Comparison of ENCODE assay signal across 8 cellular contexts in the genomic region with DNA sequence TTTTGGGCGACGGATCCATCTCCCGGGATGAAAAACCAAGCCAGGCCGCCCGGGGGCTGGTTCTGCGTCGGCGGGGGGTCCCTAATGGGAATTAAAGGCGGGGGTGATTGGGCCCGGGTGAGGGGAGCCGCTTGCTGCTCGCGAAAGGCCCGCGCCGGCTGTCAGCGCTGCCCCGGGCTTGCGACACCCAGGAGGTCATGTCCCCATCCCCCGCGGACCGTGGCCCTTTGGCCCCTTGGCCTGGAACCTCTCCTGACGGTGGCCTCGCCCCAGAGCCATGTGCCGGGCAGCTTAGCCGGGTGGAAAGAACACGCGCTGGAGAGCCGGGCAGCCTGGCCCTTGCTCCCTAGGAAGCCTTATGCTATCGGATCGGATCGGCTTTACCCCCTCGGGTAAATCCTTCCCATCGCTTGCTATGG. TPM values are rescaled to one million over a fixed set of nuclear protein-coding genes. Genes with fewer than 3 reads are reported as not detected.
DNase-seq lines count a peak whose midpoint lies in the region; ATAC-seq, FAIRE-seq and TF ChIP-seq lines count a peak whose summit lies in the region.
"Not testable (repeated sequence)": the region's sequence is repeated elsewhere in the genome, so short reads cannot be mapped to it uniquely, and the experiment has no call there.

No MANE protein-coding gene starts in this region.

- H3K36me3 ChIP-seq in PC-9 (ENCODE audit: low read depth); effector memory CD4-positive, alpha-beta T cell (ENCODE audit: control insufficient read depth, insufficient read depth, low read length); keratinocyte (ENCODE audit: control insufficient read depth in 2 of 2, extremely low read depth in 1 of 2, insufficient read depth in 2 of 2, low read length in 2 of 2); pancreas: not testable (repeated sequence)

- H3K27ac ChIP-seq in PC-9 (peak overlapping the region; percentile 80), keratinocyte (ENCODE audit: control insufficient read depth, insufficient read depth, low read length) (peak overlapping the region; percentile 81), pancreas (peak overlapping the region; percentile 88 to 96 (median 92)), temporal lobe (ENCODE audit: low read depth, low read length) (peak overlapping the region; percentile 78)
- H3K27ac ChIP-seq in effector memory CD4-positive, alpha-beta T cell (ENCODE audit: insufficient read depth, low read length, poor library complexity, severe bottlenecking): peak overlapping the region; percentile 69

- 0 to 1% methylated on average over 9 of the region's 34 CpGs for WGBS in pancreas, 2 donors

- H3K4me1 Mint-ChIP-seq in Calu3 (ENCODE audit: low read depth, unreplicated experiment); activated T-helper 1 cell treated with anti-CD3 and anti-CD28 coated beads, Interleukin-12 subunit alpha, Interleukin-12 subunit beta, Interleukin-2, Interleukin-4 antibody, amounts not matched to agents 30 ng/mL and 10 ng/mL and 1 ng/mL, durations not matched to agents 14 hours and 24 hours and 36 hours (ENCODE audit: low read depth): not testable (repeated sequence)

- not testable (repeated sequence) for H3K27me3 ChIP-seq in PC-9 (ENCODE audit: insufficient read depth, low read depth); effector memory CD4-positive, alpha-beta T cell (replicated peaks; ENCODE audit: control insufficient read depth, insufficient read depth, low read length, poor library complexity, severe bottlenecking); keratinocyte (ENCODE audit: control insufficient read depth, extremely low read depth, insufficient read depth, low read length); pancreas

- H3K4me2 ChIP-seq in PC-9 (peak overlapping the region; percentile 70), keratinocyte (ENCODE audit: control insufficient read depth, extremely low read depth, insufficient read depth, low read depth, low read length) (peak overlapping the region; percentile 49)

- H3K9ac ChIP-seq in keratinocyte (ENCODE audit: control insufficient read depth, extremely low read depth, insufficient read depth, low read length): peak overlapping the region; percentile 72

- peak overlapping the region; percentile 77 for H3K27ac Mint-ChIP-seq in Calu3 (ENCODE audit: unreplicated experiment)
- peak overlapping the region; percentile 97 for H3K27ac Mint-ChIP-seq in activated T-helper 1 cell treated with anti-CD3 and anti-CD28 coated beads, Interleukin-12 subunit alpha, Interleukin-12 subunit beta, Interleukin-2, Interleukin-4 antibody, amounts not matched to agents 30 ng/mL and 10 ng/mL and 1 ng/mL, durations not matched to agents 14 hours and 24 hours and 36 hours

- peaks cover 22% of the 10 kb centered on the region for H3K36me3 Mint-ChIP-seq in Calu3 (ENCODE audit: insufficient read depth, unreplicated experiment)
- H3K36me3 Mint-ChIP-seq in activated T-helper 1 cell treated with anti-CD3 and anti-CD28 coated beads, Interleukin-12 subunit alpha, Interleukin-12 subunit beta, Interleukin-2, Interleukin-4 antibody, amounts not matched to agents 30 ng/mL and 10 ng/mL and 1 ng/mL, durations not matched to agents 14 hours and 24 hours and 36 hours (ENCODE audit: low read depth): not testable (repeated sequence)

- peak overlapping the region; percentile 67 for H3K4me3 ChIP-seq in PC-9
- peak overlapping the region; percentile 52 for H3K4me3 ChIP-seq in effector memory CD4-positive, alpha-beta T cell (ENCODE audit: insufficient read depth, low read depth, low read length, poor library complexity, severe bottlenecking)
- H3K4me3 ChIP-seq in keratinocyte (ENCODE audit: control insufficient read depth in 2 of 3, extremely low read depth in 1 of 3, insufficient read depth in 2 of 3, low read depth in 1 of 3, low read length in 3 of 3): peak overlapping the region; percentile 37 to 64 (median 55)
- H3K4me3 ChIP-seq in pancreas: peak overlapping the region; percentile 28 to 66 (median 48)

- not testable (repeated sequence) for H3K4me1 ChIP-seq in PC-9 (replicated peaks; ENCODE audit: insufficient read depth); effector memory CD4-positive, alpha-beta T cell (ENCODE audit: control insufficient read depth, insufficient read depth, low read length, poor library complexity, severe bottlenecking); keratinocyte (ENCODE audit: control insufficient read depth, extremely low read depth, insufficient read depth, low read length); pancreas

- POLR2A ChIA-PET in PC-9 (lab: Charles Lee; ENCODE audit: unreplicated experiment): not testable (repeated sequence)

- H3K9me3 ChIP-seq in PC-9 (ENCODE audit: insufficient read depth, low read depth); effector memory CD4-positive, alpha-beta T cell (ENCODE audit: control insufficient read depth, low read length); keratinocyte (ENCODE audit: control insufficient read depth, low read depth, low read length); pancreas: not testable (repeated sequence)

- H3K27me3 Mint-ChIP-seq in Calu3 (ENCODE audit: unreplicated experiment); activated T-helper 1 cell treated with anti-CD3 and anti-CD28 coated beads, Interleukin-12 subunit alpha, Interleukin-12 subunit beta, Interleukin-2, Interleukin-4 antibody, amounts not matched to agents 30 ng/mL and 10 ng/mL and 1 ng/mL, durations not matched to agents 14 hours and 24 hours and 36 hours (ENCODE audit: insufficient read depth): not testable (repeated sequence)

- FAIRE-seq in keratinocyte (lab: Jason Lieb, UNC); pancreas (lab: Jason Lieb, UNC): not testable (repeated sequence)

- peak overlapping the region; percentile 82 for H3K4me3 Mint-ChIP-seq in Calu3 (ENCODE audit: low read depth, unreplicated experiment)
- H3K4me3 Mint-ChIP-seq in activated T-helper 1 cell treated with anti-CD3 and anti-CD28 coated beads, Interleukin-12 subunit alpha, Interleukin-12 subunit beta, Interleukin-2, Interleukin-4 antibody, amounts not matched to agents 30 ng/mL and 10 ng/mL and 1 ng/mL, durations not matched to agents 14 hours and 24 hours and 36 hours: peak overlapping the region; percentile 93

- intact Hi-C loops in Calu3 (cut with micrococcal nuclease; ENCODE audit: unreplicated experiment); PC-9 (cut with micrococcal nuclease; ENCODE audit: unreplicated experiment); activated T-helper 1 cell treated with anti-CD3 and anti-CD28 coated beads, Interleukin-12 subunit alpha, Interleukin-12 subunit beta, Interleukin-2, Interleukin-4 antibody, amounts not matched to agents 30 ng/mL and 10 ng/mL and 1 ng/mL, durations not matched to agents 14 hours and 24 hours and 36 hours (cut with micrococcal nuclease); pancreas (cut with DNase I): not testable (repeated sequence)

- not testable (repeated sequence) for H3K9me1 ChIP-seq in keratinocyte (ENCODE audit: control insufficient read depth, extremely low read depth, insufficient read depth, low read length)

- H4K20me1 ChIP-seq in PC-9 (ENCODE audit: insufficient read depth); keratinocyte (ENCODE audit: control insufficient read depth, extremely low read depth, insufficient read depth, low read length): not testable (repeated sequence)

- BruUV-seq in Calu3 (replicated peaks; lab: Mats Ljungman, UMichigan) (TSS peak; percentile 94), PC-9 (replicated peaks; lab: Mats Ljungman, UMichigan) (TSS peak; percentile 99)

- dilution Hi-C loops in keratinocyte (cut with MboI; ENCODE audit: extremely low pct_ligation_motif_present, low sequenced_read_pairs): not testable (repeated sequence)

- H3K79me2 ChIP-seq in PC-9 (ENCODE audit: low read depth): peaks cover 17% of the 10 kb centered on the region
- H3K79me2 ChIP-seq in keratinocyte (ENCODE audit: control insufficient read depth, insufficient read depth, low read length): not testable (repeated sequence)

- H2AFZ ChIP-seq in PC-9: 0 out of 2 replicates have a peak overlapping the region, but pooled peaks have one; percentile 68
- peak overlapping the region; percentile 72 for H2AFZ ChIP-seq in keratinocyte (ENCODE audit: control insufficient read depth, low read length)

- CTCF ChIA-PET in Calu3 (lab: Charles Lee); PC-9 (lab: Charles Lee): not testable (repeated sequence)

- not testable (repeated sequence) for TF ChIP-seq CTCF in Calu3 (IDR thresholded peaks at IDR 0.05; ENCODE audit: unreplicated experiment); PC-9 (conservative IDR thresholded peaks at IDR 0.05); keratinocyte (optimal IDR thresholded peaks at IDR 0.05 in 1 of 3, IDR thresholded peaks at IDR 0.05 in 1 of 3, conservative IDR thresholded peaks at IDR 0.05 in 1 of 3; ENCODE audit: extremely low read depth in 1 of 3, insufficient read depth in 2 of 3, low read length in 3 of 3); pancreas (IDR thresholded peaks at IDR 0.05)

- H3K9me2 ChIP-seq in PC-9 (ENCODE audit: insufficient read depth): not testable (repeated sequence)

- not testable (repeated sequence) for DNase-seq in Calu3; PC-9; activated T-helper 1 cell treated with anti-CD3 and anti-CD28 coated beads, Interleukin-12 subunit alpha, Interleukin-12 subunit beta, Interleukin-2, Interleukin-4 antibody, amounts not matched to agents 30 ng/mL and 10 ng/mL and 1 ng/mL, durations not matched to agents 14 hours and 24 hours and 36 hours (ENCODE audit: low spot score); effector memory CD4-positive, alpha-beta T cell; keratinocyte (ENCODE audit: low read depth, low spot score)
- DNase-seq in pancreas: peak in 5 of 6 donors; percentile 33 to 67 (median 45)

- not testable (repeated sequence) for H3F3A ChIP-seq in PC-9 (ENCODE audit: insufficient read depth, low read depth)

- H3K9me3 Mint-ChIP-seq in Calu3 (ENCODE audit: low read depth, unreplicated experiment); activated T-helper 1 cell treated with anti-CD3 and anti-CD28 coated beads, Interleukin-12 subunit alpha, Interleukin-12 subunit beta, Interleukin-2, Interleukin-4 antibody, amounts not matched to agents 30 ng/mL and 10 ng/mL and 1 ng/mL, durations not matched to agents 14 hours and 24 hours and 36 hours: not testable (repeated sequence)

- peak; percentile 2 for ATAC-seq in HG02623 (IDR thresholded peaks at IDR 0.05; ENCODE audit: unreplicated experiment)
- ATAC-seq in pancreas: peak; percentile 38 to 62 (median 50)

RNA-seq across cellular contexts. Expression of a gene that starts 55.4 kb away (rescaled TPM):
- total RNA-seq in Calu3 (2022): 1.8 TPM in 1 of 2 replicates, not detected in the other
- 2.7 and 5.7 TPM in 2 replicates for total RNA-seq in PC-9 (2021)
- 0.59 and 1.1 TPM in 2 replicates for total RNA-seq in activated T-helper 1 cell treated with anti-CD3 and anti-CD28 coated beads, Interleukin-12 subunit alpha, Interleukin-12 subunit beta, Interleukin-2, Interleukin-4 antibody, amounts not matched to agents 30 ng/mL and 10 ng/mL and 1 ng/mL, durations not matched to agents 14 hours and 24 hours and 36 hours
- polyA plus RNA-seq in keratinocyte: 0.10 to 0.38 TPM (median 0.11 TPM) in 3 replicates
- 3.5 TPM for polyA plus RNA-seq in keratinocyte (2011; ENCODE audit: low read depth)
- polyA plus RNA-seq in keratinocyte (2011; cell fraction: cytosol; rRNA removed): 0.16 TPM in 1 of 2 replicates, not detected in the other
- 0.94 and 0.95 TPM in 2 replicates for polyA plus RNA-seq in keratinocyte (2011; cell fraction: nucleus; rRNA removed)
- 0.26 and 0.97 TPM in 2 replicates for polyA plus RNA-seq in keratinocyte (2012; ENCODE audit: low replicate concordance)
- not detected in 3 replicates for polyA minus RNA-seq in keratinocyte
- not detected for polyA minus RNA-seq in keratinocyte (2011; cell fraction: cytosol; rRNA and poly(A)+ RNA removed)
- not detected in 2 replicates for polyA minus RNA-seq in keratinocyte (2011; cell fraction: nucleus; rRNA and poly(A)+ RNA removed)
- 1 to 10 TPM in 5 of 6 donors, under 1 TPM in 1; 0.38 to 3.7 (median 1.2) TPM for total RNA-seq in pancreas
- polyA plus RNA-seq in pancreas: 1 to 10 TPM; 3.0 to 7.4 TPM
- total RNA-seq in temporal lobe: 6.6 TPM
